Comparison of ENCODE assay signal across 1 cellular context in genomic region chr20:53748176-53748575, GRCh38.
TF ChIP-seq lines count a peak whose summit lies in the region.

No MANE protein-coding gene starts in this region.

TF ChIP-seq in WTC11, 78 proteins besides CTCF, POLR2A, EP300 and RAD21 (continued from another document):
- TF ChIP-seq ERG (CRISPR knock-in tag; IDR thresholded peaks at IDR 0.05) (no peak), ESRRA (CRISPR knock-in tag; IDR thresholded peaks at IDR 0.05; ENCODE audit: borderline replicate concordance) (no peak)
